Comparison of ENCODE assay signal across 21 cellular contexts in genomic region chrX:12986886-12987285, GRCh38. TPM values are rescaled to one million over a fixed set of nuclear protein-coding genes. Genes with fewer than 3 reads are reported as not detected.
A peak's percentile ranks its signal among the peaks of the same experiment; 100 is the strongest.
DNase-seq lines count a peak whose midpoint lies in the region; ATAC-seq lines count a peak whose summit lies in the region.
"Had no signal": no experiment of that assay in that cellular context is flagged by ENCODE, and none has a peak within 500 bp of the region (broad histone marks: within the 10 kb centered on the region; RNA-seq: fewer than 3 reads in every experiment).

No MANE protein-coding gene starts in this region.

- H3K4me1 Mint-ChIP-seq in T-helper 2 cell treated with Interferon-gamma antibody and Interleukin-4, amounts not matched to agents 5 μg/mL and 100 μg/mL, for 36 hours (ENCODE audit: low read depth): peaks cover 59% of the 10 kb centered on the region
- H3K4me1 Mint-ChIP-seq in activated naive CD8-positive, alpha-beta T cell treated with anti-CD3 and anti-CD28 coated beads, Interleukin-2, amount 50 U/mL, for 24 hours: peaks cover 88% of the 10 kb centered on the region
- peaks cover 47 to 48% of the 10 kb centered on the region in 2 donors for H3K4me1 Mint-ChIP-seq in natural killer cell treated with Interleukin-12 subunit alpha and Interleukin-12 subunit beta and Interleukin-15 and Interleukin-18, amount 100 ng/mL, for 72 hours (ENCODE audit: low read depth in 2 of 2)

- peak overlapping the region; percentile 63 for H3K4me3 Mint-ChIP-seq in T-helper 2 cell treated with Interferon-gamma antibody and Interleukin-4, amounts not matched to agents 5 μg/mL and 100 μg/mL, for 36 hours
- peak overlapping the region; percentile 63 for H3K4me3 Mint-ChIP-seq in activated naive CD8-positive, alpha-beta T cell treated with anti-CD3 and anti-CD28 coated beads, Interleukin-2, amount 50 U/mL, for 24 hours
- peak overlapping the region; percentile 82 for H3K4me3 Mint-ChIP-seq in natural killer cell treated with Interleukin-12 subunit alpha and Interleukin-12 subunit beta and Interleukin-15 and Interleukin-18, amount 100 ng/mL, for 72 hours

- H3K27ac Mint-ChIP-seq in T-helper 2 cell treated with Interferon-gamma antibody and Interleukin-4, amounts not matched to agents 5 μg/mL and 100 μg/mL, for 36 hours: peak overlapping the region; percentile 98
- H3K27ac Mint-ChIP-seq in activated naive CD8-positive, alpha-beta T cell treated with anti-CD3 and anti-CD28 coated beads, Interleukin-2, amount 50 U/mL, for 24 hours: peak overlapping the region; percentile 98
- H3K27ac Mint-ChIP-seq in natural killer cell treated with Interleukin-12 subunit alpha and Interleukin-12 subunit beta and Interleukin-15 and Interleukin-18, amount 100 ng/mL, for 72 hours: peak overlapping the region; percentile 68 to 80
- H3K27ac Mint-ChIP-seq: progenitor cell of endocrine pancreas had no signal

- DNase-seq in T-helper 2 cell treated with Interferon-gamma antibody and Interleukin-4, amounts not matched to agents 5 μg/mL and 100 μg/mL, for 36 hours (ENCODE audit: low spot score): no peak
- no peak for DNase-seq in T-helper 2 cell
- DNase-seq in LHCN-M2 (ENCODE audit: low read depth): peak; percentile 75
- DNase-seq in activated naive CD8-positive, alpha-beta T cell treated with anti-CD3 and anti-CD28 coated beads, Interleukin-2, amount 50 U/mL, for 24 hours: no peak
- no peak for DNase-seq in natural killer cell treated with Interleukin-12 subunit alpha and Interleukin-12 subunit beta and Interleukin-15 and Interleukin-18, amount 100 ng/mL, for 72 hours (ENCODE audit: low spot score)
- DNase-seq in GDM1 (lab: John Stamatoyannopoulos, UW): no peak
- no peak for DNase-seq in activated CD4-positive, CD25-positive, alpha-beta regulatory T cell (lab: John Stamatoyannopoulos, UW)
- DNase-seq: activated effector memory CD4-positive, alpha-beta T cell treated with Interleukin-2 at 50 U/mL for 16 hours; GF-D8; left colon; MG63; NCI-H2029; NCI-H526; PC-9; spleen; substantia nigra had no signal

- no peaks in the 10 kb centered on the region for H3K9me3 Mint-ChIP-seq in T-helper 2 cell treated with Interferon-gamma antibody and Interleukin-4, amounts not matched to agents 5 μg/mL and 100 μg/mL, for 36 hours
- H3K9me3 Mint-ChIP-seq in activated naive CD8-positive, alpha-beta T cell treated with anti-CD3 and anti-CD28 coated beads, Interleukin-2, amount 50 U/mL, for 24 hours: no peaks in the 10 kb centered on the region
- H3K9me3 Mint-ChIP-seq in natural killer cell treated with Interleukin-12 subunit alpha and Interleukin-12 subunit beta and Interleukin-15 and Interleukin-18, amount 100 ng/mL, for 72 hours: peaks cover 3% of the 10 kb centered on the region

- no peaks in the 10 kb centered on the region for H3K27me3 Mint-ChIP-seq in T-helper 2 cell treated with Interferon-gamma antibody and Interleukin-4, amounts not matched to agents 5 μg/mL and 100 μg/mL, for 36 hours (ENCODE audit: low read depth)
- H3K27me3 Mint-ChIP-seq in activated naive CD8-positive, alpha-beta T cell treated with anti-CD3 and anti-CD28 coated beads, Interleukin-2, amount 50 U/mL, for 24 hours: no peaks in the 10 kb centered on the region
- peaks cover 0 to 15% of the 10 kb centered on the region in 2 donors for H3K27me3 Mint-ChIP-seq in natural killer cell treated with Interleukin-12 subunit alpha and Interleukin-12 subunit beta and Interleukin-15 and Interleukin-18, amount 100 ng/mL, for 72 hours
- H3K27me3 Mint-ChIP-seq: progenitor cell of endocrine pancreas had no signal

- no peak for ATAC-seq in activated naive CD8-positive, alpha-beta T cell treated with anti-CD3 and anti-CD28 coated beads, Interleukin-2, amount 50 U/mL, for 24 hours
- no peak for ATAC-seq in natural killer cell treated with Interleukin-12 subunit alpha and Interleukin-12 subunit beta and Interleukin-15 and Interleukin-18, amount 100 ng/mL, for 72 hours
- ATAC-seq in HG03045 (IDR thresholded peaks at IDR 0.05; ENCODE audit: unreplicated experiment): no peak
- ATAC-seq: activated CD4-positive, CD25-positive, alpha-beta regulatory T cell treated with anti-CD3 and anti-CD28 coated beads, Interleukin-2, amount 50 U/mL, for 24 hours; left colon had no signal

- H3K36me3 Mint-ChIP-seq in T-helper 2 cell treated with Interferon-gamma antibody and Interleukin-4, amounts not matched to agents 5 μg/mL and 100 μg/mL, for 36 hours (ENCODE audit: low read depth): peaks cover 6% of the 10 kb centered on the region
- peaks cover 2% of the 10 kb centered on the region for H3K36me3 Mint-ChIP-seq in activated naive CD8-positive, alpha-beta T cell treated with anti-CD3 and anti-CD28 coated beads, Interleukin-2, amount 50 U/mL, for 24 hours (ENCODE audit: low read depth)
- H3K36me3 Mint-ChIP-seq in natural killer cell treated with Interleukin-12 subunit alpha and Interleukin-12 subunit beta and Interleukin-15 and Interleukin-18, amount 100 ng/mL, for 72 hours: peaks cover 10% of the 10 kb centered on the region

RNA-seq across cellular contexts. Expression of gene TMSB4X, which starts 12.0 kb away (rescaled TPM):
- 5,577 and 7,816 TPM in 2 replicates for total RNA-seq in LHCN-M2 (2014; rRNA removed)
- 11,098 TPM for polyA plus RNA-seq in LHCN-M2 (2012)
- 1,000 to 10,000 TPM; 2,674 to 5,601 TPM for total RNA-seq in natural killer cell treated with Interleukin-12 subunit alpha and Interleukin-12 subunit beta and Interleukin-15 and Interleukin-18, amount 100 ng/mL, for 72 hours

RNA-seq across cellular contexts. Expression of gene FAM9C, which starts 57.5 kb away (rescaled TPM):
- not detected in 2 replicates for total RNA-seq in LHCN-M2 (2014; rRNA removed)
- polyA plus RNA-seq in LHCN-M2 (2012): not detected
- total RNA-seq in natural killer cell treated with Interleukin-12 subunit alpha and Interleukin-12 subunit beta and Interleukin-15 and Interleukin-18, amount 100 ng/mL, for 72 hours: not detected
- total RNA-seq: A673, breast epithelium, PC-9, progenitor cell of endocrine pancreas had no signal
